18 cellular contexts compared by ENCODE assay signal in the genomic region with DNA sequence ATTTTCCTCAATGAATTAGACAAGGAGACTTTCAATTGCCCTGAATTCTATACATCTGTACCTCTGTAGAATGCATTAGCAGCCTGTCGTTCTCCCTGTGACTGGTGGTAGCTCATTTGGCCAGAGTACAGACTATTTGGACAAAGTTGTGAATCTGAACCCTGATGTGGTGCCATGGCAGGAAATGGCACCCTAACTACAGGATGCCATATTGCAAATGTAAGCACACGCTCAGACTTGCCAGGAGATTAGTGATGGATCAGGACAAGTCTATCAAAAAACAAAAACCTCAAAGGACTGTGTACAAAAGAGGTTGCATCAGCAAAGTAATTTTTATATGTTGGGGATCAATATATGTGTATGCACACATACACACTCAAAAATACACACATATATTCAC. TPM values are rescaled to one million over a fixed set of nuclear protein-coding genes. Genes with fewer than 3 reads are reported as not detected.
"Had no signal": no experiment of that assay in that cellular context is flagged by ENCODE, and none has a peak within 500 bp of the region (broad histone marks: within the 10 kb centered on the region; RNA-seq: fewer than 3 reads in every experiment).

No MANE protein-coding gene starts in this region.

- ATAC-seq: activated CD8-positive, alpha-beta T cell treated with anti-CD3 and anti-CD28 coated beads for 36 hours; activated naive CD4-positive, alpha-beta T cell treated with anti-CD3 and anti-CD28 coated beads, Interleukin-2, amount 50 U/mL, for 72 hours; activated T-cell treated with anti-CD3 and anti-CD28 coated beads, Interleukin-2, amount 50 U/mL, for 4 hours; WTC11 had no signal

- H3K27me3 ChIP-seq: sigmoid colon, spleen had no signal

- FAIRE-seq: TTC549 had no signal

- H3K4me3 ChIP-seq: coronary artery, sigmoid colon, spleen, thoracic aorta had no signal

- H3K27ac ChIP-seq: coronary artery had no signal

- DNase-seq: activated CD4-positive, alpha-beta T cell treated with anti-CD3 and anti-CD28 coated beads for 4 hours; activated CD8-positive, alpha-beta T cell treated with anti-CD3 and anti-CD28 coated beads for 36 hours; activated gamma-delta T cell; activated T-cell treated with anti-CD3 and anti-CD28 coated beads, Interleukin-2, amount 50 U/mL, for 4 hours; amniotic stem cell; central memory CD4-positive, alpha-beta T cell; effector CD4-positive, alpha-beta T cell; foreskin fibroblast; glutamatergic neuron; nephron progenitor cell; sigmoid colon; spleen had no signal

- H3K4me1 ChIP-seq: sigmoid colon, spleen had no signal

- H3K9me3 ChIP-seq: sigmoid colon, spleen, thoracic aorta had no signal

- H3K36me3 ChIP-seq: sigmoid colon, spleen, thoracic aorta had no signal

RNA-seq across cellular contexts. Expression of a gene that starts 58.3 kb away (rescaled TPM):
- total RNA-seq: activated CD8-positive, alpha-beta T cell treated with anti-CD3 and anti-CD28 coated beads for 36 hours; T-helper 2 cell treated with Interferon-gamma antibody and Interleukin-4, amounts not matched to agents 100 ng/mL and 5 ng/mL, for 36 hours had no signal
